Comparison of ENCODE assay signal across 8 cellular contexts in genomic region chr9:127586537-127586936, GRCh38. TPM values are rescaled to one million over a fixed set of nuclear protein-coding genes. Genes with fewer than 3 reads are reported as not detected.
DNase-seq lines count a peak whose midpoint lies in the region; ATAC-seq, FAIRE-seq and TF ChIP-seq lines count a peak whose summit lies in the region.

No MANE protein-coding gene starts in this region.

- POLR2A ChIA-PET in CD4-positive, alpha-beta memory T cell (lab: Charles Lee; ENCODE audit: partially characterized antibody), result interaction anchor here (1.2 kb wide), 1 partner anchor 83 kb away, joined by 4 read pairs; no protein-coding TSS in a partner anchor

- H3K4me1 ChIP-seq in CD4-positive, alpha-beta memory T cell (ENCODE audit: insufficient read depth, low read length), result no peaks in the 10 kb centered on the region
- H3K4me1 ChIP-seq in upper lobe of left lung, result peaks cover 10 to 41% (median 15%) of the 10 kb centered on the region in 4 donors

- 51 to 53% methylated on average over 5 of the region's 5 CpGs for WGBS in upper lobe of left lung, 2 donors

- no peak for TF ChIP-seq EP300 in upper lobe of left lung (IDR thresholded peaks at IDR 0.05)

- peak; percentile 53 to 56 (median 56) for DNase-seq in CD4-positive, alpha-beta memory T cell
- DNase-seq in HTR-8/SVneo (ENCODE audit: insufficient read length, low spot score) (peak; percentile 74), OCI-M1 (lab: John Stamatoyannopoulos, UW) (peak; percentile 77), fibroblast of gingiva (ENCODE audit: low read depth) (peak; percentile 74), upper lobe of left lung (peak; percentile 30 to 87)
- DNase-seq in activated T-cell treated with anti-CD3 and anti-CD28 coated beads, Interleukin-2, amount 50 U/mL, for 48 hours, result peak; percentile 67 to 68
- DNase-seq in natural killer cell treated with Interleukin-12 subunit alpha and Interleukin-12 subunit beta and Interleukin-15 and Interleukin-18, amount 100 ng/mL, for 72 hours (ENCODE audit: low spot score), result peak; percentile 71

- FAIRE-seq in HTR-8/SVneo (lab: Jason Lieb, UNC), result no peak

- no peak for TF ChIP-seq POLR2A in upper lobe of left lung (IDR thresholded peaks at IDR 0.05)

- no peaks in the 10 kb centered on the region for H3K9me3 ChIP-seq in CD4-positive, alpha-beta memory T cell (ENCODE audit: control insufficient read depth in 1 of 2, low read length in 2 of 2)
- H3K9me3 ChIP-seq in upper lobe of left lung, result no peaks in the 10 kb centered on the region

- intact Hi-C loops in CD4-positive, alpha-beta memory T cell (cut with micrococcal nuclease), result loop anchor here (1.0 to 10.0 kb wide), 3 partner anchors 60 to 646 kb away; no protein-coding TSS in a partner anchor

- peaks cover 0 to 2% (median 0%) of the 10 kb centered on the region in 8 donors for H3K9me3 Mint-ChIP-seq in CD4-positive, alpha-beta memory T cell
- no peaks in the 10 kb centered on the region for H3K9me3 Mint-ChIP-seq in natural killer cell treated with Interleukin-12 subunit alpha and Interleukin-12 subunit beta and Interleukin-15 and Interleukin-18, amount 100 ng/mL, for 72 hours

- peaks cover 3 to 5% of the 10 kb centered on the region in 2 donors for H3K27me3 Mint-ChIP-seq in CD4-positive, alpha-beta memory T cell
- H3K27me3 Mint-ChIP-seq in natural killer cell treated with Interleukin-12 subunit alpha and Interleukin-12 subunit beta and Interleukin-15 and Interleukin-18, amount 100 ng/mL, for 72 hours, result peaks cover 0 to 4% of the 10 kb centered on the region in 2 donors

- ATAC-seq in natural killer cell treated with Interleukin-12 subunit alpha and Interleukin-12 subunit beta and Interleukin-15 and Interleukin-18, amount 100 ng/mL, for 72 hours, result peak; percentile 56 to 80
- peak; percentile 92 to 93 for ATAC-seq in upper lobe of left lung (ENCODE audit: low FRiP score in 2 of 2)
- ATAC-seq in GM21423 (IDR thresholded peaks at IDR 0.05; ENCODE audit: unreplicated experiment), result no peak

- no peak overlapping the region for H3K27ac ChIP-seq in CD4-positive, alpha-beta memory T cell (ENCODE audit: low read depth, low read length)
- H3K27ac ChIP-seq in upper lobe of left lung, result no peak overlapping the region

- no peaks in the 10 kb centered on the region for H3K27me3 ChIP-seq in CD4-positive, alpha-beta memory T cell (ENCODE audit: insufficient read depth, low read length)
- no peaks in the 10 kb centered on the region for H3K27me3 ChIP-seq in upper lobe of left lung

- H3K36me3 Mint-ChIP-seq in CD4-positive, alpha-beta memory T cell, result no peaks in the 10 kb centered on the region
- no peaks in the 10 kb centered on the region for H3K36me3 Mint-ChIP-seq in natural killer cell treated with Interleukin-12 subunit alpha and Interleukin-12 subunit beta and Interleukin-15 and Interleukin-18, amount 100 ng/mL, for 72 hours

- H3K27ac Mint-ChIP-seq in CD4-positive, alpha-beta memory T cell, result peak overlapping the region in 1 of 7 donors; percentile 76
- no peak overlapping the region for H3K27ac Mint-ChIP-seq in natural killer cell treated with Interleukin-12 subunit alpha and Interleukin-12 subunit beta and Interleukin-15 and Interleukin-18, amount 100 ng/mL, for 72 hours

- CTCF ChIA-PET in CD4-positive, alpha-beta memory T cell (lab: Charles Lee; ENCODE audit: partially characterized antibody), result interaction anchor here (0.7 to 9.2 kb wide), 15 partner anchors 10 to 335 kb away, joined by 3 to 85 read pairs (median 4); partner anchors contain the start of gene TOR2A

- TF ChIP-seq CTCF in upper lobe of left lung (IDR thresholded peaks at IDR 0.05), result peak; percentile 81 to 95 (median 91)

- H3K36me3 ChIP-seq in CD4-positive, alpha-beta memory T cell (ENCODE audit: insufficient read depth, low read length), result no peaks in the 10 kb centered on the region
- H3K36me3 ChIP-seq in upper lobe of left lung, result no peaks in the 10 kb centered on the region

- peaks cover 0 to 3% (median 2%) of the 10 kb centered on the region in 4 donors for H3K4me1 Mint-ChIP-seq in CD4-positive, alpha-beta memory T cell
- peaks cover 4 to 16% of the 10 kb centered on the region in 2 donors for H3K4me1 Mint-ChIP-seq in natural killer cell treated with Interleukin-12 subunit alpha and Interleukin-12 subunit beta and Interleukin-15 and Interleukin-18, amount 100 ng/mL, for 72 hours (ENCODE audit: low read depth in 2 of 2)

- no peak overlapping the region for H3K4me3 ChIP-seq in CD4-positive, alpha-beta memory T cell (ENCODE audit: low read length in 2 of 2)
- no peak overlapping the region for H3K4me3 ChIP-seq in upper lobe of left lung

- H3K4me3 Mint-ChIP-seq in CD4-positive, alpha-beta memory T cell, result no peak overlapping the region
- no peak overlapping the region for H3K4me3 Mint-ChIP-seq in natural killer cell treated with Interleukin-12 subunit alpha and Interleukin-12 subunit beta and Interleukin-15 and Interleukin-18, amount 100 ng/mL, for 72 hours

RNA-seq across cellular contexts. Expression of gene STXBP1, which starts 25.5 kb away (rescaled TPM):
- 10 to 100 TPM; 19.9 to 20.9 TPM for total RNA-seq in CD4-positive, alpha-beta memory T cell
- polyA plus RNA-seq in CD4-positive, alpha-beta memory T cell, result 1 to 10 TPM; 4.8 to 5.5 TPM
- 1 to 10 TPM; 4.0 to 8.1 TPM for total RNA-seq in natural killer cell treated with Interleukin-12 subunit alpha and Interleukin-12 subunit beta and Interleukin-15 and Interleukin-18, amount 100 ng/mL, for 72 hours
- 100 to 1,000 TPM in 2 of 6 donors, 10 to 100 TPM in 4; 44.6 to 124 (median 76.1) TPM for total RNA-seq in upper lobe of left lung
